In genomic region chr22:38873469-38874411, GRCh38 we compare ENCODE assay signal across 8 cellular contexts. TPM values are rescaled to one million over a fixed set of nuclear protein-coding genes. Genes with fewer than 3 reads are reported as not detected.
A peak's percentile ranks its signal among the peaks of the same experiment; 100 is the strongest.
DNase-seq lines count a peak whose midpoint lies in the region; ATAC-seq, FAIRE-seq and TF ChIP-seq lines count a peak whose summit lies in the region.

No MANE protein-coding gene starts in this region.

- peaks cover 2% of the 10 kb centered on the region for H3K36me3 Mint-ChIP-seq in astrocyte (ENCODE audit: low read depth, unreplicated experiment)

- H3K4me1 Mint-ChIP-seq in astrocyte (ENCODE audit: low read depth, unreplicated experiment), result peaks cover 9% of the 10 kb centered on the region

- H3K4me3 Mint-ChIP-seq in astrocyte (ENCODE audit: unreplicated experiment), result peak overlapping the region; percentile 93

- DNase-seq in HFF-Myc (ENCODE audit: extremely low read depth, low read depth) (no peak), SK-N-MC (ENCODE audit: low read depth, low spot score) (no peak), astrocyte (ENCODE audit: low read depth) (no peak), DMS 273 (lab: John Stamatoyannopoulos, UW; ENCODE audit: unreplicated experiment) (no peak)

- peaks cover 20% of the 10 kb centered on the region for H3K36me3 ChIP-seq in SK-N-MC (ENCODE audit: insufficient read depth, low read length)
- H3K36me3 ChIP-seq in astrocyte (ENCODE audit: insufficient read depth, low read length), result no peaks in the 10 kb centered on the region
- peaks cover 5% of the 10 kb centered on the region for H3K36me3 ChIP-seq in muscle layer of colon (ENCODE audit: insufficient read depth, low read length)
- H3K36me3 ChIP-seq in stomach smooth muscle (ENCODE audit: control insufficient read depth in 2 of 2, insufficient read depth in 2 of 2, low read length in 2 of 2), result peaks cover 4 to 10% of the 10 kb centered on the region in 2 donors

- no peak for TF ChIP-seq CTCF in HFF-Myc (IDR thresholded peaks at IDR 0.05; ENCODE audit: low read depth, low read length, missing control alignments)
- no peak for TF ChIP-seq CTCF in astrocyte (IDR thresholded peaks at IDR 0.05; ENCODE audit: insufficient read depth, low read depth, low read length)

- peak overlapping the region; percentile 78; the same call in 1 of the 2 replicates for H3K4me3 ChIP-seq in HFF-Myc (replicated peaks; ENCODE audit: low read depth, low read length)
- peak overlapping the region; percentile 99; the same call in 1 of the 2 replicates for H3K4me3 ChIP-seq in SK-N-MC
- peak overlapping the region; percentile 80 for H3K4me3 ChIP-seq in astrocyte (ENCODE audit: insufficient read depth, low read depth, low read length)
- peak overlapping the region in 1 of 2 donors; percentile 90 for H3K4me3 ChIP-seq in muscle layer of colon (ENCODE audit: low read depth in 1 of 2, low read length in 2 of 2)
- peak overlapping the region; percentile 88 to 91 for H3K4me3 ChIP-seq in stomach smooth muscle (ENCODE audit: low read length in 2 of 2)

- no peaks in the 10 kb centered on the region for H3K9me3 Mint-ChIP-seq in astrocyte (ENCODE audit: unreplicated experiment)

- no peak overlapping the region for H2AFZ ChIP-seq in astrocyte (ENCODE audit: low read depth, low read length)

- H3K9ac ChIP-seq in SK-N-MC (ENCODE audit: insufficient read length), result peak overlapping the region; percentile 91
- no peak overlapping the region for H3K9ac ChIP-seq in astrocyte (ENCODE audit: low read length)
- peak overlapping the region; percentile 82 for H3K9ac ChIP-seq in muscle layer of colon (ENCODE audit: low read length)
- H3K9ac ChIP-seq in stomach smooth muscle (ENCODE audit: low read length in 2 of 2), result peak overlapping the region; percentile 87 to 95

- peaks cover 14% of the 10 kb centered on the region for H3K79me2 ChIP-seq in astrocyte (ENCODE audit: insufficient read depth, low read length)

- H3K27ac Mint-ChIP-seq in astrocyte (ENCODE audit: unreplicated experiment), result peak overlapping the region; percentile 96

- no peak for FAIRE-seq in astrocyte (lab: Jason Lieb, UNC)

- H3K27ac ChIP-seq in SK-N-MC (peak overlapping the region; percentile 90; the same call in 1 of the 2 replicates), astrocyte (ENCODE audit: low read depth, low read length) (no peak overlapping the region), muscle layer of colon (ENCODE audit: low read depth, low read length) (peak overlapping the region; percentile 90), stomach smooth muscle (ENCODE audit: low read length) (peak overlapping the region; percentile 99)

- H3K4me1 ChIP-seq in astrocyte (ENCODE audit: insufficient read depth, low read length) (peaks cover 10% of the 10 kb centered on the region), muscle layer of colon (ENCODE audit: insufficient read depth, low read length) (peaks cover 34% of the 10 kb centered on the region), stomach smooth muscle (ENCODE audit: control insufficient read depth, insufficient read depth, low read length) (peaks cover 38% of the 10 kb centered on the region)

- H4K20me1 ChIP-seq in astrocyte (ENCODE audit: insufficient read depth, low read length), result peaks cover 23% of the 10 kb centered on the region

- H3K9me3 ChIP-seq in SK-N-MC (ENCODE audit: low read depth, low read length), result no peaks in the 10 kb centered on the region
- peaks cover 4% of the 10 kb centered on the region for H3K9me3 ChIP-seq in astrocyte (ENCODE audit: insufficient read depth, low read depth, low read length)
- H3K9me3 ChIP-seq in muscle layer of colon (ENCODE audit: low read length), result no peaks in the 10 kb centered on the region
- H3K9me3 ChIP-seq in stomach smooth muscle (ENCODE audit: control insufficient read depth in 2 of 2, low read length in 2 of 2), result no peaks in the 10 kb centered on the region

- ATAC-seq in GM21515 (IDR thresholded peaks at IDR 0.05; ENCODE audit: unreplicated experiment), result no peak
- ATAC-seq in GM19452 (IDR thresholded peaks at IDR 0.05; ENCODE audit: unreplicated experiment), result no peak

- H3K27me3 Mint-ChIP-seq in astrocyte (ENCODE audit: low read depth, unreplicated experiment), result peaks cover 12% of the 10 kb centered on the region

- H3K27me3 ChIP-seq in astrocyte (ENCODE audit: insufficient read depth, low read length) (peaks cover 15% of the 10 kb centered on the region), muscle layer of colon (ENCODE audit: control insufficient read depth in 1 of 2, insufficient read depth in 2 of 2, low read length in 2 of 2) (no peaks in the 10 kb centered on the region), stomach smooth muscle (ENCODE audit: control insufficient read depth in 1 of 2, insufficient read depth in 2 of 2, low read length in 2 of 2) (no peaks in the 10 kb centered on the region)

- peak overlapping the region; percentile 98 for H3K4me2 ChIP-seq in astrocyte (ENCODE audit: low read length)

RNA-seq across cellular contexts. Expression of gene CBX6, which starts 1.7 kb away (rescaled TPM):
- total RNA-seq in astrocyte, result 34.9 and 38.9 TPM in 2 replicates

RNA-seq across cellular contexts. Expression of gene NPTXR, which starts 29.9 kb away (rescaled TPM):
- total RNA-seq in astrocyte, result 5.1 and 5.4 TPM in 2 replicates
